Comparison of ENCODE assay signal across 11 cellular contexts in the genomic region with DNA sequence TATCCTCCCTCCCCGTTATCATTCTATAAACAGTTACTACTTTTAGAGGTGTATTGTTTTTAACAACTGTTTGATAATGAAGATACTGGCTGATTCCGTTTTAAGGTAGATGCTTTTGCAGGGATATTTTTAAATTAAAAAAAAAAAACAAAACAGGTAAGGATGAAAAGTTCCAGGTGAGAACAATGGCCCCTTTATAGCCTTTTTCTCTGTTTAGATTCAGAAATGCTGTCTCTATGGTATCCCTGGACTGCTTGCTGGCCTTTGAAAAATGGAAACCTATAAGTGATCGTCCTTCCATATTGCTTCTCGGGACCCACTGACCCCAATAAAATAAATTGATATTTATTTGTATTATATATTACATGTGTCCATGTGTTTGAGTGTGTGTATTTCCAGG.
"Had no signal": no experiment of that assay in that cellular context is flagged by ENCODE, and none has a peak within 500 bp of the region (broad histone marks: within the 10 kb centered on the region; RNA-seq: fewer than 3 reads in every experiment).

No MANE protein-coding gene starts in this region.

- H3K4me1 Mint-ChIP-seq: brain had no signal

- H3K27ac ChIP-seq: sigmoid colon had no signal

- H3K27me3 Mint-ChIP-seq: activated CD4-positive, alpha-beta memory T cell treated with anti-CD3 and anti-CD28 coated beads, Interleukin-2, amount 10 ng/mL, durations not matched to agents 7 days and 5 days; brain had no signal

- H3K27ac Mint-ChIP-seq: activated CD4-positive, alpha-beta memory T cell treated with anti-CD3 and anti-CD28 coated beads, Interleukin-2, amount 10 ng/mL, durations not matched to agents 7 days and 5 days; activated naive CD4-positive, alpha-beta T cell treated with anti-CD3 and anti-CD28 coated beads for 36 hours; brain; nephron progenitor cell had no signal

- H3K4me3 ChIP-seq: adrenal gland, sigmoid colon had no signal

- H3K4me3 Mint-ChIP-seq: activated CD4-positive, alpha-beta memory T cell treated with anti-CD3 and anti-CD28 coated beads, Interleukin-2, amount 10 ng/mL, durations not matched to agents 7 days and 5 days; activated naive CD4-positive, alpha-beta T cell treated with anti-CD3 and anti-CD28 coated beads for 36 hours; brain; nephron progenitor cell had no signal

- H3K36me3 ChIP-seq: adrenal gland, sigmoid colon had no signal

- DNase-seq: activated CD4-positive, alpha-beta memory T cell treated with anti-CD3 and anti-CD28 coated beads, Interleukin-2, amount 10 ng/mL, durations not matched to agents 7 days and 5 days; activated CD4-positive, alpha-beta T cell treated with anti-CD3 and anti-CD28 coated beads for 1 hour; activated naive CD4-positive, alpha-beta T cell treated with anti-CD3 and anti-CD28 coated beads for 36 hours; adrenal gland; nephron progenitor cell; sigmoid colon; stimulated activated CD4-positive, alpha-beta T cell treated with anti-CD3 and anti-CD28 coated beads, Interleukin-2, amount 100 ng/mL, for 48 hours; stimulated activated naive CD8-positive, alpha-beta T cell treated with anti-CD3 and anti-CD28 coated beads, Interleukin-15, Interleukin-2, amounts not matched to agents 100 U/mL and 50 U/mL, for 24 hours; T-helper 9 cell had no signal

- H3K27me3 ChIP-seq: adrenal gland, foreskin keratinocyte, sigmoid colon had no signal

- H3K9me3 ChIP-seq: adrenal gland, sigmoid colon had no signal

- H3K9me3 Mint-ChIP-seq: activated CD4-positive, alpha-beta memory T cell treated with anti-CD3 and anti-CD28 coated beads, Interleukin-2, amount 10 ng/mL, durations not matched to agents 7 days and 5 days; activated naive CD4-positive, alpha-beta T cell treated with anti-CD3 and anti-CD28 coated beads for 36 hours; nephron progenitor cell had no signal

- H3K36me3 Mint-ChIP-seq: brain had no signal
